ENCODE assay signal across 9 cellular contexts in the genomic region with DNA sequence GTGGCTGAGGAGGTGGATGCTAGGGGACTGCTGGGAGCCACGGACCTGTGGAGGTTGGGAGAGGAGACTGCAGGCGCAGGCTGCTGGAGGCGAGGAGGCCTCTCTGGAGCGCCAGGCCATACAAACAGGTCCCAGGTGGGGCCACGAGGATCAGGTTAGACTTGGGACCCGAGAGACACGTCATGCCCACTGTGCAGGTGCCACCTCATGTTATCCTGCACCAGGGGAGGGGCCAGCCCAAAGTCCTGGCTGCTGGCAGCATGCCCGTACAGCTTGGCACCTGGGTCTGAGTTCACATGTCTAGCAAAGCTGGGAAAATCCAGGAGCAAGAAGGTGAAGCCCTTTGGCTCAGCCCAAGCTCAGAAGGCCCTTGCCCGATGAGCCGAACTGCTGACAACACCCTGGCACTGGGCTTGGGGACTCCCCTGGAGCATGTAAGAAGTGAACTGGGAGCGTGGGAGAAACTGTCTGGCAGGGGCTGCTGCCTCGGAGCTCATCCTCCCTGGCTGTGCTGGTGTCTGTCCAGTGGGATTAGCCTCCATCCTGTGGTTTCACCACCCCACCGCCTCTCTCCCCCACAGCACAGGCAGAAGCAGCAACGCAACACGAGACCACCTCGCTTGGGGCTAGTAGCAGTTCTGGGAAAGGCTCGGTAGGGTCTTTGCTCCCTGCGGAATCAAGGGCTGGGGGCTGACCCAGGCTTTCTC. TPM values are rescaled to one million over a fixed set of nuclear protein-coding genes. Genes with fewer than 3 reads are reported as not detected.
DNase-seq lines count a peak whose midpoint lies in the region; ATAC-seq, FAIRE-seq and TF ChIP-seq lines count a peak whose summit lies in the region.
"Had no signal": no experiment of that assay in that cellular context is flagged by ENCODE, and none has a peak within 500 bp of the region (broad histone marks: within the 10 kb centered on the region; RNA-seq: fewer than 3 reads in every experiment).

No MANE protein-coding gene starts in this region.

- H3K27ac Mint-ChIP-seq in stimulated activated naive CD8-positive, alpha-beta T cell treated with anti-CD3 and anti-CD28 coated beads, Interleukin-15, Interleukin-2, amounts not matched to agents 100 ng/mL and 50 ng/mL, for 24 hours, result peak overlapping the region; percentile 87
- peak overlapping the region in 1 of 2 donors; percentile 55 for H3K27ac Mint-ChIP-seq in T-cell

- H3K27me3 Mint-ChIP-seq in stimulated activated naive CD8-positive, alpha-beta T cell treated with anti-CD3 and anti-CD28 coated beads, Interleukin-15, Interleukin-2, amounts not matched to agents 100 ng/mL and 50 ng/mL, for 24 hours, result no peaks in the 10 kb centered on the region
- H3K27me3 Mint-ChIP-seq in T-cell, result no peaks in the 10 kb centered on the region

- ATAC-seq in stimulated activated naive CD8-positive, alpha-beta T cell treated with anti-CD3 and anti-CD28 coated beads, Interleukin-15, Interleukin-2, amounts not matched to agents 100 U/mL and 50 U/mL, for 24 hours, result no peak
- no peak for ATAC-seq in GM18502 (IDR thresholded peaks at IDR 0.05; ENCODE audit: poor library complexity, unreplicated experiment)
- ATAC-seq in HG02642 (IDR thresholded peaks at IDR 0.05; ENCODE audit: poor library complexity, unreplicated experiment), result no peak
- ATAC-seq in T-cell (replicated peaks in 1 of 4), result no peak

- peaks cover 21 to 38% of the 10 kb centered on the region in 2 experiments for H3K36me3 ChIP-seq in keratinocyte (ENCODE audit: control insufficient read depth in 2 of 2, extremely low read depth in 1 of 2, insufficient read depth in 2 of 2, low read length in 2 of 2)

- no peaks in the 10 kb centered on the region for H3K9me3 Mint-ChIP-seq in stimulated activated naive CD8-positive, alpha-beta T cell treated with anti-CD3 and anti-CD28 coated beads, Interleukin-15, Interleukin-2, amounts not matched to agents 100 ng/mL and 50 ng/mL, for 24 hours
- no peaks in the 10 kb centered on the region for H3K9me3 Mint-ChIP-seq in T-cell

- H3K9me3 ChIP-seq in keratinocyte (ENCODE audit: control insufficient read depth, low read depth, low read length), result no peaks in the 10 kb centered on the region

- DNase-seq in stimulated activated naive CD8-positive, alpha-beta T cell treated with anti-CD3 and anti-CD28 coated beads, Interleukin-15, Interleukin-2, amounts not matched to agents 100 U/mL and 50 U/mL, for 24 hours, result no peak
- DNase-seq in keratinocyte (ENCODE audit: low read depth, low spot score) (no peak), dedifferentiated amniotic fluid mesenchymal stem cell (ENCODE audit: extremely low spot score) (no peak), T-cell (no peak)

- TF ChIP-seq CTCF in VCaP (conservative IDR thresholded peaks at IDR 0.05) (no peak), keratinocyte (optimal IDR thresholded peaks at IDR 0.05 in 1 of 3, IDR thresholded peaks at IDR 0.05 in 1 of 3, conservative IDR thresholded peaks at IDR 0.05 in 1 of 3; ENCODE audit: extremely low read depth in 1 of 3, insufficient read depth in 2 of 3, low read length in 3 of 3) (no peak)

- no peak overlapping the region for H3K4me2 ChIP-seq in keratinocyte (ENCODE audit: control insufficient read depth, extremely low read depth, insufficient read depth, low read depth, low read length)

- H3K79me2 ChIP-seq in keratinocyte (ENCODE audit: control insufficient read depth, insufficient read depth, low read length), result peaks cover 58% of the 10 kb centered on the region

- peak overlapping the region; percentile 19 for H3K9ac ChIP-seq in keratinocyte (ENCODE audit: control insufficient read depth, extremely low read depth, insufficient read depth, low read length)

- no peak overlapping the region for H3K4me3 ChIP-seq in keratinocyte (ENCODE audit: control insufficient read depth in 2 of 3, extremely low read depth in 1 of 3, insufficient read depth in 2 of 3, low read depth in 1 of 3, low read length in 3 of 3)

- H3K36me3 Mint-ChIP-seq in stimulated activated naive CD8-positive, alpha-beta T cell treated with anti-CD3 and anti-CD28 coated beads, Interleukin-15, Interleukin-2, amounts not matched to agents 100 ng/mL and 50 ng/mL, for 24 hours (ENCODE audit: low read depth), result peaks cover 48% of the 10 kb centered on the region
- H3K36me3 Mint-ChIP-seq in T-cell, result peaks cover 3% of the 10 kb centered on the region

- POLR2A ChIA-PET in T-cell (lab: Charles Lee), result no interaction called here

- peaks cover 58% of the 10 kb centered on the region for H3K4me1 Mint-ChIP-seq in stimulated activated naive CD8-positive, alpha-beta T cell treated with anti-CD3 and anti-CD28 coated beads, Interleukin-15, Interleukin-2, amounts not matched to agents 100 ng/mL and 50 ng/mL, for 24 hours (ENCODE audit: low read depth)
- H3K4me1 Mint-ChIP-seq in T-cell, result peaks cover 39 to 52% (median 42%) of the 10 kb centered on the region in 3 donors

- peaks cover 7% of the 10 kb centered on the region for H3K9me1 ChIP-seq in keratinocyte (ENCODE audit: control insufficient read depth, extremely low read depth, insufficient read depth, low read length)

- H3K27ac ChIP-seq in VCaP (peak overlapping the region; percentile 100), keratinocyte (ENCODE audit: control insufficient read depth, insufficient read depth, low read length) (no peak overlapping the region)

- peaks cover 40% of the 10 kb centered on the region for H3K4me1 ChIP-seq in keratinocyte (ENCODE audit: control insufficient read depth, extremely low read depth, insufficient read depth, low read length)

- CTCF ChIA-PET in T-cell (lab: Charles Lee), result no interaction called here

- H2AFZ ChIP-seq in keratinocyte (ENCODE audit: control insufficient read depth, low read length), result no peak overlapping the region

- peak overlapping the region; percentile 48 for H3K4me3 Mint-ChIP-seq in stimulated activated naive CD8-positive, alpha-beta T cell treated with anti-CD3 and anti-CD28 coated beads, Interleukin-15, Interleukin-2, amounts not matched to agents 100 ng/mL and 50 ng/mL, for 24 hours
- H3K4me3 Mint-ChIP-seq in T-cell, result no peak overlapping the region

- dilution Hi-C loops in keratinocyte (cut with MboI; ENCODE audit: extremely low pct_ligation_motif_present, low sequenced_read_pairs), result no loop called here

- no peaks in the 10 kb centered on the region for H3K27me3 ChIP-seq in keratinocyte (ENCODE audit: control insufficient read depth, extremely low read depth, insufficient read depth, low read length)

- FAIRE-seq in keratinocyte (lab: Jason Lieb, UNC), result no peak
- FAIRE-seq: endometrium had no signal

- H4K20me1 ChIP-seq in keratinocyte (ENCODE audit: control insufficient read depth, extremely low read depth, insufficient read depth, low read length), result peaks cover 19% of the 10 kb centered on the region

RNA-seq across cellular contexts. Expression of gene ARHGDIA, which starts 5.3 kb away (rescaled TPM):
- 51.7 to 280 TPM (median 65.7 TPM) in 3 replicates for polyA plus RNA-seq in keratinocyte
- polyA plus RNA-seq in keratinocyte (2011; ENCODE audit: low read depth), result 177 TPM
- 79.2 and 173 TPM in 2 replicates for polyA plus RNA-seq in keratinocyte (2011; cell fraction: cytosol; rRNA removed)
- 192 and 235 TPM in 2 replicates for polyA plus RNA-seq in keratinocyte (2011; cell fraction: nucleus; rRNA removed)
- polyA plus RNA-seq in keratinocyte (2012; ENCODE audit: low replicate concordance), result 180 and 708 TPM in 2 replicates
- polyA minus RNA-seq in keratinocyte, result 26.6 to 165 TPM (median 38.6 TPM) in 3 replicates
- 263 TPM for polyA minus RNA-seq in keratinocyte (2011; cell fraction: cytosol; rRNA and poly(A)+ RNA removed)
- 52.4 and 54.8 TPM in 2 replicates for polyA minus RNA-seq in keratinocyte (2011; cell fraction: nucleus; rRNA and poly(A)+ RNA removed)
- total RNA-seq in T-cell, result 100 to 1,000 TPM; 473 to 577 (median 504) TPM

RNA-seq across cellular contexts. Expression of gene P4HB, which starts 5.6 kb away (rescaled TPM):
- 75.2 to 149 TPM (median 110 TPM) in 3 replicates for polyA plus RNA-seq in keratinocyte
- polyA plus RNA-seq in keratinocyte (2011; ENCODE audit: low read depth), result 1,303 TPM
- polyA plus RNA-seq in keratinocyte (2011; cell fraction: cytosol; rRNA removed), result 161 and 187 TPM in 2 replicates
- 310 and 353 TPM in 2 replicates for polyA plus RNA-seq in keratinocyte (2011; cell fraction: nucleus; rRNA removed)
- 589 and 687 TPM in 2 replicates for polyA plus RNA-seq in keratinocyte (2012; ENCODE audit: low replicate concordance)
- 110 to 568 TPM (median 110 TPM) in 3 replicates for polyA minus RNA-seq in keratinocyte
- 263 TPM for polyA minus RNA-seq in keratinocyte (2011; cell fraction: cytosol; rRNA and poly(A)+ RNA removed)
- polyA minus RNA-seq in keratinocyte (2011; cell fraction: nucleus; rRNA and poly(A)+ RNA removed), result 229 and 341 TPM in 2 replicates
- 100 to 1,000 TPM; 228 to 324 (median 269) TPM for total RNA-seq in T-cell

RNA-seq across cellular contexts. Expression of gene ALYREF, which starts 25.5 kb away (rescaled TPM):
- 49.6 to 84.5 TPM (median 68.3 TPM) in 3 replicates for polyA plus RNA-seq in keratinocyte
- 145 TPM for polyA plus RNA-seq in keratinocyte (2011; ENCODE audit: low read depth)
- 34.4 and 52.0 TPM in 2 replicates for polyA plus RNA-seq in keratinocyte (2011; cell fraction: cytosol; rRNA removed)
- 35.9 and 36.9 TPM in 2 replicates for polyA plus RNA-seq in keratinocyte (2011; cell fraction: nucleus; rRNA removed)
- polyA plus RNA-seq in keratinocyte (2012; ENCODE audit: low replicate concordance), result 42.7 and 84.5 TPM in 2 replicates
- 52.5 to 62.2 TPM (median 53.3 TPM) in 3 replicates for polyA minus RNA-seq in keratinocyte
- 71.4 TPM for polyA minus RNA-seq in keratinocyte (2011; cell fraction: cytosol; rRNA and poly(A)+ RNA removed)
- 12.3 and 16.3 TPM in 2 replicates for polyA minus RNA-seq in keratinocyte (2011; cell fraction: nucleus; rRNA and poly(A)+ RNA removed)
- total RNA-seq in T-cell, result 10 to 100 TPM; 58.2 to 82.9 (median 63.4) TPM

RNA-seq across cellular contexts. Expression of gene ANAPC11, which starts 25.6 kb away (rescaled TPM):
- 195 to 269 TPM (median 230 TPM) in 3 replicates for polyA plus RNA-seq in keratinocyte
- polyA plus RNA-seq in keratinocyte (2011; ENCODE audit: low read depth), result 222 TPM
- polyA plus RNA-seq in keratinocyte (2011; cell fraction: cytosol; rRNA removed), result 116 and 309 TPM in 2 replicates
- 82.3 and 85.9 TPM in 2 replicates for polyA plus RNA-seq in keratinocyte (2011; cell fraction: nucleus; rRNA removed)
- 183 and 209 TPM in 2 replicates for polyA plus RNA-seq in keratinocyte (2012; ENCODE audit: low replicate concordance)
- 42.9 to 62.8 TPM (median 44.0 TPM) in 3 replicates for polyA minus RNA-seq in keratinocyte
- polyA minus RNA-seq in keratinocyte (2011; cell fraction: cytosol; rRNA and poly(A)+ RNA removed), result 130 TPM
- polyA minus RNA-seq in keratinocyte (2011; cell fraction: nucleus; rRNA and poly(A)+ RNA removed), result 15.6 and 17.4 TPM in 2 replicates
- 10 to 100 TPM; 37.6 to 61.3 (median 51.1) TPM for total RNA-seq in T-cell

RNA-seq across cellular contexts. Expression of gene PPP1R27, which starts 31.0 kb away (rescaled TPM):
- 0.12 to 0.99 TPM in 2 of 3 replicates, not detected in the other for polyA plus RNA-seq in keratinocyte
- polyA plus RNA-seq in keratinocyte (2011; ENCODE audit: low read depth), result not detected
- polyA plus RNA-seq in keratinocyte (2011; cell fraction: cytosol; rRNA removed), result 0.10 and 0.11 TPM in 2 replicates
- 1.2 and 1.3 TPM in 2 replicates for polyA plus RNA-seq in keratinocyte (2011; cell fraction: nucleus; rRNA removed)
- polyA plus RNA-seq in keratinocyte (2012; ENCODE audit: low replicate concordance), result 0.15 and 1.3 TPM in 2 replicates
- not detected in 3 replicates for polyA minus RNA-seq in keratinocyte
- not detected for polyA minus RNA-seq in keratinocyte (2011; cell fraction: cytosol; rRNA and poly(A)+ RNA removed)
- polyA minus RNA-seq in keratinocyte (2011; cell fraction: nucleus; rRNA and poly(A)+ RNA removed), result not detected in 2 replicates
- total RNA-seq in T-cell, result not detected
